In the genomic region with DNA sequence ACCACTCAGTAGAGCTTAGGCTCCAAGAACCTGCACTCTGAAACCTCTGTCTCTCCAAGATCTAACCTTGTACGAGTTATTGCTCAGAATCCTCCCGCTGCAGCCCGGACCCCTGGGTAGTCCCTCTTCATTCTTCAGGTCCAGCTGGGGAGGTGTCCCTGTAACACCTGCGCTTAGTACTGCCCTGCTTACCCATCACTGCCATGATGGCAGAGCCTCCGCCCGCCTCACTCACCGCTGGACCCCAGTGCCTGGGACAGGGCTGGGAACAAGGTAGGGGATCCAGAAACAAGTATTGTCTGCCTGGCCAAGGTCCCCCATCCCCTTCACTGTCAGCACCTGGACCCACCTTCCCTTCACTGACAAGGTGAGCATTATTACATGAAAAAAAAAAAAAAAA, we compare ENCODE assay signal across 15 cellular contexts. TPM values are rescaled to one million over a fixed set of nuclear protein-coding genes. Genes with fewer than 3 reads are reported as not detected.
DNase-seq lines count a peak whose midpoint lies in the region; ATAC-seq and TF ChIP-seq lines count a peak whose summit lies in the region.
"Had no signal": no experiment of that assay in that cellular context is flagged by ENCODE, and none has a peak within 500 bp of the region (broad histone marks: within the 10 kb centered on the region; RNA-seq: fewer than 3 reads in every experiment).

No MANE protein-coding gene starts in this region.

- CTCF ChIA-PET in activated CD8-positive, alpha-beta T cell treated with anti-CD3 and anti-CD28 coated beads for 36 hours (lab: Charles Lee): interaction anchor here (1.0 kb wide), 1 partner anchor 12 kb away, joined by 3 read pairs; no protein-coding TSS in a partner anchor
- CTCF ChIA-PET in activated CD4-positive, alpha-beta T cell treated with anti-CD3 and anti-CD28 coated beads for 36 hours (lab: Charles Lee): interaction anchor here (0.8 kb wide), 1 partner anchor 122 kb away, joined by 3 read pairs; no protein-coding TSS in a partner anchor

- peaks cover 7% of the 10 kb centered on the region for H3K4me1 Mint-ChIP-seq in GM23338
- peaks cover 17% of the 10 kb centered on the region for H3K4me1 Mint-ChIP-seq in endothelial cell (ENCODE audit: unreplicated experiment)
- peaks cover 18% of the 10 kb centered on the region for H3K4me1 Mint-ChIP-seq in neural progenitor cell
- H3K4me1 Mint-ChIP-seq in activated CD8-positive, alpha-beta T cell treated with anti-CD3 and anti-CD28 coated beads for 36 hours (ENCODE audit: low read depth): no peaks in the 10 kb centered on the region
- H3K4me1 Mint-ChIP-seq in activated CD4-positive, alpha-beta T cell treated with anti-CD3 and anti-CD28 coated beads for 36 hours: no peaks in the 10 kb centered on the region
- H3K4me1 Mint-ChIP-seq: CD4-positive, CD25-positive, alpha-beta regulatory T cell; CD8-positive, alpha-beta memory T cell had no signal

- H4K20me1 ChIP-seq in GM23338 (replicated peaks; ENCODE audit: insufficient read depth) (no peaks in the 10 kb centered on the region), neural progenitor cell (ENCODE audit: low read depth) (no peaks in the 10 kb centered on the region)

- 0 out of 2 replicates have a peak, but pooled peaks cover 7% of the 10 kb centered on the region for H3K4me1 ChIP-seq in GM23338 (ENCODE audit: insufficient read depth)
- peaks cover 10% of the 10 kb centered on the region for H3K4me1 ChIP-seq in neural progenitor cell
- H3K4me1 ChIP-seq: BE2C had no signal

- H3K9me3 Mint-ChIP-seq in GM23338 (peaks cover 27% of the 10 kb centered on the region), endothelial cell (ENCODE audit: unreplicated experiment) (peaks cover 10% of the 10 kb centered on the region), neural progenitor cell (peaks cover 21% of the 10 kb centered on the region)
- H3K9me3 Mint-ChIP-seq in activated CD8-positive, alpha-beta T cell treated with anti-CD3 and anti-CD28 coated beads for 36 hours: peaks cover 9% of the 10 kb centered on the region
- H3K9me3 Mint-ChIP-seq in activated CD4-positive, alpha-beta T cell treated with anti-CD3 and anti-CD28 coated beads for 36 hours (ENCODE audit: low read depth): peaks cover 14% of the 10 kb centered on the region

- H3K27ac ChIP-seq in GM23338 (ENCODE audit: low read depth): no peak overlapping the region
- no peak overlapping the region for H3K27ac ChIP-seq in neural progenitor cell
- H3K27ac ChIP-seq: GM23248, HL-60 had no signal

- peaks cover 19% of the 10 kb centered on the region for H3K36me3 Mint-ChIP-seq in GM23338 (ENCODE audit: low read depth)
- H3K36me3 Mint-ChIP-seq in endothelial cell (ENCODE audit: low read depth, unreplicated experiment): peaks cover 15% of the 10 kb centered on the region
- H3K36me3 Mint-ChIP-seq in neural progenitor cell: peaks cover 6% of the 10 kb centered on the region
- H3K36me3 Mint-ChIP-seq in activated CD8-positive, alpha-beta T cell treated with anti-CD3 and anti-CD28 coated beads for 36 hours (ENCODE audit: low read depth): peaks cover 2% of the 10 kb centered on the region
- no peaks in the 10 kb centered on the region for H3K36me3 Mint-ChIP-seq in activated CD4-positive, alpha-beta T cell treated with anti-CD3 and anti-CD28 coated beads for 36 hours (ENCODE audit: low read depth)
- H3K36me3 Mint-ChIP-seq: CD4-positive, CD25-positive, alpha-beta regulatory T cell had no signal

- H3K4me3 ChIP-seq in GM23338 (no peak overlapping the region), neural progenitor cell (no peak overlapping the region)
- H3K4me3 ChIP-seq: GM23248 had no signal

- H3F3A ChIP-seq in GM23338 (replicated peaks; ENCODE audit: low read depth) (no peaks in the 10 kb centered on the region), neural progenitor cell (ENCODE audit: low read depth) (no peaks in the 10 kb centered on the region)

- H3K4me2 ChIP-seq in GM23338 (no peak overlapping the region), neural progenitor cell (no peak overlapping the region)

- TF ChIP-seq CTCF in GM23338 (conservative IDR thresholded peaks at IDR 0.05; ENCODE audit: low read depth in 2 of 2): no peak
- TF ChIP-seq CTCF in endothelial cell (IDR thresholded peaks at IDR 0.05; ENCODE audit: unreplicated experiment): no peak
- TF ChIP-seq CTCF in neural progenitor cell (IDR thresholded peaks at IDR 0.05): no peak
- TF ChIP-seq CTCF in activated CD8-positive, alpha-beta T cell treated with anti-CD3 and anti-CD28 coated beads for 36 hours (IDR thresholded peaks at IDR 0.05): no peak

- H3K9me2 ChIP-seq in GM23338 (ENCODE audit: insufficient read depth): no peaks in the 10 kb centered on the region

- H2AFZ ChIP-seq in GM23338: peak overlapping the region; percentile 43; the same call in 1 of the 2 replicates
- peak overlapping the region; percentile 90 for H2AFZ ChIP-seq in neural progenitor cell (replicated peaks)
- H2AFZ ChIP-seq: GM23248 had no signal

- H3K9ac ChIP-seq in neural progenitor cell: no peak overlapping the region
- H3K9ac ChIP-seq: GM23248 had no signal

- H3K27me3 ChIP-seq in GM23338 (ENCODE audit: insufficient read depth) (no peaks in the 10 kb centered on the region), neural progenitor cell (no peaks in the 10 kb centered on the region)
- H3K27me3 ChIP-seq: BE2C had no signal

- no peaks in the 10 kb centered on the region for H3K9me3 ChIP-seq in neural progenitor cell (ENCODE audit: low read depth)
- H3K9me3 ChIP-seq: BE2C had no signal

- H3K79me2 ChIP-seq in GM23338 (replicated peaks; ENCODE audit: insufficient read depth): no peaks in the 10 kb centered on the region
- H3K79me2 ChIP-seq in neural progenitor cell (ENCODE audit: low read depth): no peaks in the 10 kb centered on the region

- peaks cover 2% of the 10 kb centered on the region for H3K27me3 Mint-ChIP-seq in GM23338 (ENCODE audit: insufficient read depth, low read depth, poor library complexity)
- peaks cover 5% of the 10 kb centered on the region for H3K27me3 Mint-ChIP-seq in endothelial cell (ENCODE audit: unreplicated experiment)
- H3K27me3 Mint-ChIP-seq in neural progenitor cell (ENCODE audit: insufficient read depth, low read depth): peaks cover 8% of the 10 kb centered on the region
- H3K27me3 Mint-ChIP-seq in activated CD8-positive, alpha-beta T cell treated with anti-CD3 and anti-CD28 coated beads for 36 hours: no peaks in the 10 kb centered on the region
- no peaks in the 10 kb centered on the region for H3K27me3 Mint-ChIP-seq in activated CD4-positive, alpha-beta T cell treated with anti-CD3 and anti-CD28 coated beads for 36 hours

- H3K4me3 Mint-ChIP-seq in GM23338 (no peak overlapping the region), endothelial cell (ENCODE audit: unreplicated experiment) (no peak overlapping the region), neural progenitor cell (no peak overlapping the region)
- no peak overlapping the region for H3K4me3 Mint-ChIP-seq in activated CD8-positive, alpha-beta T cell treated with anti-CD3 and anti-CD28 coated beads for 36 hours
- no peak overlapping the region for H3K4me3 Mint-ChIP-seq in activated CD4-positive, alpha-beta T cell treated with anti-CD3 and anti-CD28 coated beads for 36 hours
- H3K4me3 Mint-ChIP-seq: CD4-positive, CD25-positive, alpha-beta regulatory T cell; CD8-positive, alpha-beta memory T cell had no signal

- H3K36me3 ChIP-seq in GM23338 (ENCODE audit: insufficient read depth) (no peaks in the 10 kb centered on the region), neural progenitor cell (no peaks in the 10 kb centered on the region)
- H3K36me3 ChIP-seq: BE2C had no signal

- intact Hi-C loops in activated CD8-positive, alpha-beta T cell treated with anti-CD3 and anti-CD28 coated beads for 36 hours (cut with micrococcal nuclease): no loop called here
- intact Hi-C loops in activated CD4-positive, alpha-beta T cell treated with anti-CD3 and anti-CD28 coated beads for 36 hours (cut with DNase I, micrococcal nuclease): no loop called here

- H3K27ac Mint-ChIP-seq in GM23338 (no peak overlapping the region), endothelial cell (ENCODE audit: unreplicated experiment) (peak overlapping the region; percentile 52), neural progenitor cell (no peak overlapping the region)
- H3K27ac Mint-ChIP-seq in activated CD8-positive, alpha-beta T cell treated with anti-CD3 and anti-CD28 coated beads for 36 hours: no peak overlapping the region
- no peak overlapping the region for H3K27ac Mint-ChIP-seq in activated CD4-positive, alpha-beta T cell treated with anti-CD3 and anti-CD28 coated beads for 36 hours
- H3K27ac Mint-ChIP-seq: CD8-positive, alpha-beta memory T cell had no signal

- POLR2A ChIA-PET in activated CD8-positive, alpha-beta T cell treated with anti-CD3 and anti-CD28 coated beads for 36 hours (lab: Charles Lee): no interaction called here
- POLR2A ChIA-PET in activated CD4-positive, alpha-beta T cell treated with anti-CD3 and anti-CD28 coated beads for 36 hours (lab: Charles Lee): no interaction called here

- ATAC-seq in GM23338: no peak
- ATAC-seq in activated CD8-positive, alpha-beta T cell treated with anti-CD3 and anti-CD28 coated beads for 36 hours: no peak
- no peak for ATAC-seq in activated CD4-positive, alpha-beta T cell treated with anti-CD3 and anti-CD28 coated beads for 36 hours

- DNase-seq in GM23338 (ENCODE audit: low spot score): no peak
- no peak for DNase-seq in endothelial cell (ENCODE audit: low spot score)
- DNase-seq in neural progenitor cell (ENCODE audit: low spot score): no peak
- DNase-seq in activated CD8-positive, alpha-beta T cell treated with anti-CD3 and anti-CD28 coated beads for 36 hours: no peak
- DNase-seq in LoVo (ENCODE audit: low spot score): no peak
- DNase-seq in activated CD4-positive, alpha-beta T cell treated with anti-CD3 and anti-CD28 coated beads for 36 hours: no peak
- DNase-seq: ACHN; BE2C; C1 segment of cervical spinal cord; CD4-positive, CD25-positive, alpha-beta regulatory T cell; CD8-positive, alpha-beta memory T cell; COR-L47; GM23248; HCEC 1CT had no signal

TF ChIP-seq in GM23338, 12 proteins besides CTCF, POLR2A, EP300 and RAD21 (continues in another document):
- TF ChIP-seq STAT1 (IDR thresholded peaks at IDR 0.05; ENCODE audit: unreplicated experiment) (no peak), POLR2AphosphoS5 (IDR thresholded peaks at IDR 0.05; ENCODE audit: low read depth) (no peak)

RNA-seq across cellular contexts. Expression of a gene that starts 50.3 kb away (rescaled TPM):
- total RNA-seq in GM23338 (2014; rRNA removed; shearing (Covaris generic)): 36.0 and 41.3 TPM in 2 replicates
- polyA plus RNA-seq in GM23338 (2016; fragmentation: Nextera tagmentation; extraction: Ambion mirVana): 20.1 and 24.7 TPM in 2 replicates
- total RNA-seq in endothelial cell (ENCODE audit: unreplicated experiment): 42.7 TPM
- total RNA-seq in neural progenitor cell (ENCODE audit: low replicate concordance): 64.2 and 112 TPM in 2 replicates
- total RNA-seq in activated CD8-positive, alpha-beta T cell treated with anti-CD3 and anti-CD28 coated beads for 36 hours: 10 to 100 TPM; 50.3 TPM
- 10 to 100 TPM; 53.6 to 60.9 TPM for total RNA-seq in activated CD4-positive, alpha-beta T cell treated with anti-CD3 and anti-CD28 coated beads for 36 hours

RNA-seq across cellular contexts. Expression of a gene that starts 50.5 kb away (rescaled TPM):
- total RNA-seq in GM23338 (2014; rRNA removed; shearing (Covaris generic)): 3.4 and 4.9 TPM in 2 replicates
- polyA plus RNA-seq in GM23338 (2016; fragmentation: Nextera tagmentation; extraction: Ambion mirVana): 3.5 and 3.8 TPM in 2 replicates
- total RNA-seq in endothelial cell (ENCODE audit: unreplicated experiment): 6.1 TPM
- total RNA-seq in neural progenitor cell (ENCODE audit: low replicate concordance): 14.8 and 15.2 TPM in 2 replicates
- total RNA-seq in activated CD8-positive, alpha-beta T cell treated with anti-CD3 and anti-CD28 coated beads for 36 hours: 1 to 10 TPM; 2.1 to 4.2 TPM
- total RNA-seq in activated CD4-positive, alpha-beta T cell treated with anti-CD3 and anti-CD28 coated beads for 36 hours: 1 to 10 TPM; 3.2 to 3.7 TPM
